In the genomic region with DNA sequence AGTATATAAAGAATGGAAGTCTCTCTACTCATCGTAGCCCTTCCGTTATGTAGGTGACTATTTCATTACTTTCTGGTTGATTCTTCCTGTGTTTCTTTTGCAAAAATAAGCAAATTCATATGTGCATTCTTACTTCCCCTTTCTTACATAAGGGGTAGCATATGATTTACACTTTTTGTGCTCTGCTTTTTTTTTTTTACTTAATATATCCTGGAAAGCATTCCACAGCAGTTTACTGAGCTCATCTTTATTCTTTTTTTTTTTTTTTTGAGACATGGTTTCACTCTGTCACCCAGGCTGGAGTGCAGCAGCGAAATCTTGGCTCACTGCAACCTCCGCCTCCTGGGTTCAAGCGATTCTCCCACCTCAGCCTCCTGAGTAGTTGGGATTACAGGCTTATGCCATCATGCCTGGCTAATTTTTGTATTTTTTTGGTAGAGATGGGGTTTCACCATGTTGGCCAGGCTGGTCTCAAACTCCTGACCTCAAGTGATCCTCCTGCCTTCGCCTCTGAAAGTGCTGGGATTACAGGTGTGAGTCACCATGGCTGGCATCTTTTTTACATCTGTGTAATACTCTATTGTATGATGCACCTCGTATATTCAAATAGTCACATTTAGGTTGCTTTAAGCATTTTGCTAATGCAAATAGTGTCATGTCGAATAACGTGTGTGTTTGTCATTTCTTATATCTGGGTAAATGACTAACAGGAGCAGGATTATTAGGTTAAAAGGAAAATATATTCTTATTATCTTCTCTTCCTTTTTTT, we compare ENCODE assay signal across 11 cellular contexts. TPM values are rescaled to one million over a fixed set of nuclear protein-coding genes. Genes with fewer than 3 reads are reported as not detected.
DNase-seq lines count a peak whose midpoint lies in the region; ATAC-seq and TF ChIP-seq lines count a peak whose summit lies in the region.
"Had no signal": no experiment of that assay in that cellular context is flagged by ENCODE, and none has a peak within 500 bp of the region (broad histone marks: within the 10 kb centered on the region; RNA-seq: fewer than 3 reads in every experiment).

No MANE protein-coding gene starts in this region.

- ATAC-seq in GM18517 (IDR thresholded peaks at IDR 0.05; ENCODE audit: unreplicated experiment) (peak; percentile 43), GM21528 (IDR thresholded peaks at IDR 0.05; ENCODE audit: low FRiP score, unreplicated experiment) (peak; percentile 40), HG03342 (IDR thresholded peaks at IDR 0.05; ENCODE audit: unreplicated experiment) (peak; percentile 42)
- no peak for ATAC-seq in activated CD8-positive, alpha-beta T cell treated with anti-CD3 and anti-CD28 coated beads for 36 hours

- H3K36me3 Mint-ChIP-seq in activated CD8-positive, alpha-beta T cell treated with anti-CD3 and anti-CD28 coated beads for 36 hours (ENCODE audit: low read depth), result no peaks in the 10 kb centered on the region

- no peak for DNase-seq in activated CD8-positive, alpha-beta T cell treated with anti-CD3 and anti-CD28 coated beads for 36 hours
- DNase-seq in RWPE1 (ENCODE audit: low spot score) (no peak), head of caudate nucleus (no peak), posterior vena cava (ENCODE audit: low spot score) (no peak)
- DNase-seq: DMS79 treated with DMSO at 0.1 percent for 48 hours had no signal

- H3K27ac Mint-ChIP-seq in activated CD8-positive, alpha-beta T cell treated with anti-CD3 and anti-CD28 coated beads for 36 hours, result no peak overlapping the region
- H3K27ac Mint-ChIP-seq: stimulated activated naive CD8-positive, alpha-beta T cell treated with anti-CD3 and anti-CD28 coated beads, Interleukin-15, Interleukin-2, amounts not matched to agents 100 ng/mL and 50 ng/mL, for 24 hours had no signal

- no peaks in the 10 kb centered on the region for H3K9me3 Mint-ChIP-seq in activated CD8-positive, alpha-beta T cell treated with anti-CD3 and anti-CD28 coated beads for 36 hours
- H3K9me3 Mint-ChIP-seq: stimulated activated naive CD8-positive, alpha-beta T cell treated with anti-CD3 and anti-CD28 coated beads, Interleukin-15, Interleukin-2, amounts not matched to agents 100 ng/mL and 50 ng/mL, for 24 hours had no signal

- TF ChIP-seq CTCF in VCaP (conservative IDR thresholded peaks at IDR 0.05) (no peak), RWPE1 (conservative IDR thresholded peaks at IDR 0.05; ENCODE audit: low read depth) (no peak)
- no peak for TF ChIP-seq CTCF in activated CD8-positive, alpha-beta T cell treated with anti-CD3 and anti-CD28 coated beads for 36 hours (IDR thresholded peaks at IDR 0.05)

- intact Hi-C loops in activated CD8-positive, alpha-beta T cell treated with anti-CD3 and anti-CD28 coated beads for 36 hours (cut with micrococcal nuclease), result no loop called here
- intact Hi-C loops in head of caudate nucleus (cut with DNase I), result no loop called here
- intact Hi-C loops in posterior vena cava (cut with DNase I), result no loop called here

- POLR2A ChIA-PET in activated CD8-positive, alpha-beta T cell treated with anti-CD3 and anti-CD28 coated beads for 36 hours (lab: Charles Lee), result no interaction called here
- POLR2A ChIA-PET in RWPE1 (lab: Yijun Ruan, JAX; ENCODE audit: low non-redundant PET), result no interaction called here

- CTCF ChIA-PET in activated CD8-positive, alpha-beta T cell treated with anti-CD3 and anti-CD28 coated beads for 36 hours (lab: Charles Lee), result interaction anchor here (0.6 kb wide), 1 partner anchor 14 kb away, joined by 3 read pairs; no protein-coding TSS in a partner anchor
- CTCF ChIA-PET in RWPE1 (lab: Yijun Ruan, JAX), result interaction anchor here (0.6 to 0.9 kb wide), 2 partner anchors 228 to 916 kb away, joined by 3 read pairs; no protein-coding TSS in a partner anchor

- H3K4me1 Mint-ChIP-seq in activated CD8-positive, alpha-beta T cell treated with anti-CD3 and anti-CD28 coated beads for 36 hours (ENCODE audit: low read depth), result no peaks in the 10 kb centered on the region

- H3K27ac ChIP-seq in VCaP (peak overlapping the region; percentile 5; the same call in 1 of the 2 replicates), RWPE1 (no peak overlapping the region)
- H3K27ac ChIP-seq: esophagus muscularis mucosa had no signal

- H3K27me3 Mint-ChIP-seq in activated CD8-positive, alpha-beta T cell treated with anti-CD3 and anti-CD28 coated beads for 36 hours, result peaks cover 2% of the 10 kb centered on the region

- H3K4me3 Mint-ChIP-seq in activated CD8-positive, alpha-beta T cell treated with anti-CD3 and anti-CD28 coated beads for 36 hours, result no peak overlapping the region
- H3K4me3 Mint-ChIP-seq: stimulated activated naive CD8-positive, alpha-beta T cell treated with anti-CD3 and anti-CD28 coated beads, Interleukin-15, Interleukin-2, amounts not matched to agents 100 ng/mL and 50 ng/mL, for 24 hours had no signal

RNA-seq across cellular contexts. Expression of gene SCAMP5, which starts 13.1 kb away (rescaled TPM):
- 1 to 10 TPM in 1 of 2 experiments, under 1 TPM in 1; 0.65 to 1.1 TPM for total RNA-seq in activated CD8-positive, alpha-beta T cell treated with anti-CD3 and anti-CD28 coated beads for 36 hours
- 1 to 10 TPM; 2.4 to 2.9 TPM for total RNA-seq in posterior vena cava

RNA-seq across cellular contexts. Expression of gene PPCDC, which starts 15.0 kb away (rescaled TPM):
- total RNA-seq in activated CD8-positive, alpha-beta T cell treated with anti-CD3 and anti-CD28 coated beads for 36 hours, result 10 to 100 TPM; 25.7 to 26.6 TPM
- total RNA-seq in posterior vena cava, result 10 to 100 TPM in 1 of 2 donors, 1 to 10 TPM in 1; 9.2 to 11.0 TPM

RNA-seq across cellular contexts. Expression of gene RPP25, which starts 51.9 kb away (rescaled TPM):
- total RNA-seq in activated CD8-positive, alpha-beta T cell treated with anti-CD3 and anti-CD28 coated beads for 36 hours, result 1 to 10 TPM; 7.0 to 7.2 TPM
- 1 to 10 TPM; 7.5 to 9.3 TPM for total RNA-seq in posterior vena cava
